Comparison of ENCODE assay signal across 13 cellular contexts in genomic region chr7:75456403-75456802, GRCh38. TPM values are rescaled to one million over a fixed set of nuclear protein-coding genes. Genes with fewer than 3 reads are reported as not detected.
"Had no signal": no experiment of that assay in that cellular context is flagged by ENCODE, and none has a peak within 500 bp of the region (broad histone marks: within the 10 kb centered on the region; RNA-seq: fewer than 3 reads in every experiment).

No MANE protein-coding gene starts in this region.

RNA-seq across cellular contexts. Expression of gene SPDYE5, which starts 35.7 kb away (rescaled TPM):
- total RNA-seq: activated CD4-positive, alpha-beta memory T cell treated with anti-CD3 and anti-CD28 coated beads for 36 hours; activated CD4-positive, alpha-beta T cell treated with anti-CD3 and anti-CD28 coated beads for 36 hours; activated naive CD4-positive, alpha-beta T cell treated with anti-CD3 and anti-CD28 coated beads for 36 hours; activated naive CD4-positive, alpha-beta T cell treated with anti-CD3 and anti-CD28 coated beads, Interleukin-2, amount 50 U/mL, for 72 hours; activated T-cell treated with anti-CD3 and anti-CD28 coated beads, Interleukin-2, amount 50 U/mL, for 4 hours; activated T-helper 1 cell treated with anti-CD3 and anti-CD28 coated beads, Interleukin-12 subunit alpha, Interleukin-12 subunit beta, Interleukin-2, Interleukin-4 antibody, amounts not matched to agents 30 ng/mL and 10 ng/mL and 1 ng/mL, durations not matched to agents 14 hours and 24 hours and 36 hours; adrenal gland; astrocyte; body of pancreas; breast epithelium; cardiac septum; RPMI7951; WTC11 had no signal
